In genomic region chr2:234258562-234259141, GRCh38 we compare ENCODE assay signal across 15 cellular contexts.
DNase-seq lines count a peak whose midpoint lies in the region; ATAC-seq, FAIRE-seq and TF ChIP-seq lines count a peak whose summit lies in the region.
"Had no signal": no experiment of that assay in that cellular context is flagged by ENCODE, and none has a peak within 500 bp of the region (broad histone marks: within the 10 kb centered on the region; RNA-seq: fewer than 3 reads in every experiment).

No MANE protein-coding gene starts in this region.

- no peak overlapping the region for H3K9ac ChIP-seq in kidney (ENCODE audit: low read length in 2 of 2)
- H3K9ac ChIP-seq: parathyroid adenoma had no signal

- H3K4me3 Mint-ChIP-seq in activated naive CD8-positive, alpha-beta T cell treated with anti-CD3 and anti-CD28 coated beads, Interleukin-2, amount 50 U/mL, for 24 hours: no peak overlapping the region
- H3K4me3 Mint-ChIP-seq in activated naive CD8-positive, alpha-beta T cell treated with anti-CD3 and anti-CD28 coated beads for 36 hours: no peak overlapping the region
- H3K4me3 Mint-ChIP-seq: mesothelial cell of epicardium; T-helper 1 cell treated with Interleukin-12 subunit alpha and Interleukin-12 subunit beta and Interleukin-4 antibody, amounts not matched to agents 30 μg/mL and 1 μg/mL, for 36 hours had no signal

- peaks cover 23% of the 10 kb centered on the region for H3K4me1 Mint-ChIP-seq in activated naive CD8-positive, alpha-beta T cell treated with anti-CD3 and anti-CD28 coated beads, Interleukin-2, amount 50 U/mL, for 24 hours
- peaks cover 15% of the 10 kb centered on the region for H3K4me1 Mint-ChIP-seq in activated naive CD8-positive, alpha-beta T cell treated with anti-CD3 and anti-CD28 coated beads for 36 hours

- H3K4me3 ChIP-seq in kidney (ENCODE audit: low read length in 2 of 2): no peak overlapping the region
- H3K4me3 ChIP-seq: coronary artery had no signal

- TF ChIP-seq CTCF in kidney (IDR thresholded peaks at IDR 0.05; ENCODE audit: borderline replicate concordance, extremely low read depth, insufficient read depth): no peak

- ATAC-seq in activated naive CD8-positive, alpha-beta T cell treated with anti-CD3 and anti-CD28 coated beads, Interleukin-2, amount 50 U/mL, for 24 hours: peak; percentile 49

- H3K36me3 ChIP-seq in kidney (ENCODE audit: control insufficient read depth in 1 of 2, insufficient read depth in 2 of 2, low read length in 2 of 2): no peaks in the 10 kb centered on the region

- no peaks in the 10 kb centered on the region for H3K27me3 Mint-ChIP-seq in activated naive CD8-positive, alpha-beta T cell treated with anti-CD3 and anti-CD28 coated beads, Interleukin-2, amount 50 U/mL, for 24 hours
- H3K27me3 Mint-ChIP-seq in activated naive CD8-positive, alpha-beta T cell treated with anti-CD3 and anti-CD28 coated beads for 36 hours: no peaks in the 10 kb centered on the region

- no peak for FAIRE-seq in urothelium cell line (lab: Jason Lieb, UNC)
- FAIRE-seq in kidney (lab: Jason Lieb, UNC): no peak

- no peak for DNase-seq in activated naive CD8-positive, alpha-beta T cell treated with anti-CD3 and anti-CD28 coated beads, Interleukin-2, amount 50 U/mL, for 24 hours
- DNase-seq in activated naive CD8-positive, alpha-beta T cell treated with anti-CD3 and anti-CD28 coated beads for 36 hours: no peak
- DNase-seq in RKO (ENCODE audit: low spot score) (peak; percentile 41), epithelial cell of prostate (ENCODE audit: low read depth, low spot score) (peak; percentile 76), urothelium cell line (ENCODE audit: low spot score) (peak; percentile 35), ecto neural progenitor cell (ENCODE audit: low spot score) (no peak), kidney (no peak), NCI-H82 treated with DMSO at 0.1 percent for 48 hours (lab: John Stamatoyannopoulos, UW; ENCODE audit: unreplicated experiment) (no peak)
- DNase-seq: AML-193, DMS79 treated with DMSO at 0.1 percent for 48 hours, Kasumi-1 had no signal

- H3K9me3 Mint-ChIP-seq in activated naive CD8-positive, alpha-beta T cell treated with anti-CD3 and anti-CD28 coated beads, Interleukin-2, amount 50 U/mL, for 24 hours: peaks cover 3% of the 10 kb centered on the region
- H3K9me3 Mint-ChIP-seq in activated naive CD8-positive, alpha-beta T cell treated with anti-CD3 and anti-CD28 coated beads for 36 hours: peaks cover 3% of the 10 kb centered on the region

- H3K4me1 ChIP-seq in kidney (ENCODE audit: control insufficient read depth in 1 of 2, insufficient read depth in 1 of 2, low read depth in 1 of 2, low read length in 2 of 2): no peaks in the 10 kb centered on the region
- H3K4me1 ChIP-seq: parathyroid adenoma had no signal

- H3K27ac Mint-ChIP-seq in activated naive CD8-positive, alpha-beta T cell treated with anti-CD3 and anti-CD28 coated beads, Interleukin-2, amount 50 U/mL, for 24 hours: peak overlapping the region; percentile 43
- no peak overlapping the region for H3K27ac Mint-ChIP-seq in activated naive CD8-positive, alpha-beta T cell treated with anti-CD3 and anti-CD28 coated beads for 36 hours
- H3K27ac Mint-ChIP-seq: mesothelial cell of epicardium; T-helper 1 cell treated with Interleukin-12 subunit alpha and Interleukin-12 subunit beta and Interleukin-4 antibody, amounts not matched to agents 30 μg/mL and 1 μg/mL, for 36 hours had no signal

- H3K27ac ChIP-seq in epithelial cell of prostate: peak overlapping the region; percentile 89
- no peak overlapping the region for H3K27ac ChIP-seq in kidney (ENCODE audit: low read depth in 2 of 2, low read length in 2 of 2)
- H3K27ac ChIP-seq: coronary artery, parathyroid adenoma had no signal

- intact Hi-C loops in kidney (cut with DNase I): no loop called here

- H3K36me3 Mint-ChIP-seq in activated naive CD8-positive, alpha-beta T cell treated with anti-CD3 and anti-CD28 coated beads, Interleukin-2, amount 50 U/mL, for 24 hours (ENCODE audit: low read depth): no peaks in the 10 kb centered on the region
- H3K36me3 Mint-ChIP-seq in activated naive CD8-positive, alpha-beta T cell treated with anti-CD3 and anti-CD28 coated beads for 36 hours: peaks cover 3% of the 10 kb centered on the region
- H3K36me3 Mint-ChIP-seq: mesothelial cell of epicardium had no signal

- no peaks in the 10 kb centered on the region for H3K9me3 ChIP-seq in kidney (ENCODE audit: control insufficient read depth in 1 of 2, low read length in 2 of 2)

Comparison
In these comparisons a context has a peak if more than half of its experiments do, and no peak if none do; other contexts are left out.
1. DNase-seq: peak in RKO (single experiment), epithelial cell of prostate (single experiment) and urothelium cell line (single experiment); none in activated naive CD8-positive, alpha-beta T cell treated with anti-CD3 and anti-CD28 coated beads, Interleukin-2, amount 50 U/mL, for 24 hours (single experiment), activated naive CD8-positive, alpha-beta T cell treated with anti-CD3 and anti-CD28 coated beads for 36 hours (single experiment), ecto neural progenitor cell (single experiment), kidney (single experiment) and NCI-H82 treated with DMSO at 0.1 percent for 48 hours (single experiment).